16 cellular contexts compared by ENCODE assay signal in genomic region chr20:15700147-15700765, GRCh38.
DNase-seq lines count a peak whose midpoint lies in the region; ATAC-seq and TF ChIP-seq lines count a peak whose summit lies in the region.
"Had no signal": no experiment of that assay in that cellular context is flagged by ENCODE, and none has a peak within 500 bp of the region (broad histone marks: within the 10 kb centered on the region; RNA-seq: fewer than 3 reads in every experiment).

No MANE protein-coding gene starts in this region.

- peaks cover 0 to 21% (median 0%) of the 10 kb centered on the region in 3 donors for H3K4me1 ChIP-seq in esophagus squamous epithelium

- intact Hi-C loops in esophagus squamous epithelium (cut with DNase I) (no loop called here), left ventricle myocardium superior (cut with micrococcal nuclease) (no loop called here)

- H3K27ac ChIP-seq in RWPE1 = peak overlapping the region; percentile 81
- H3K27ac ChIP-seq in esophagus squamous epithelium = peak overlapping the region in 3 of 4 donors; percentile 28 to 46 (median 36)

- POLR2A ChIA-PET in RWPE1 (lab: Yijun Ruan, JAX; ENCODE audit: low non-redundant PET) = no interaction called here

- no peak for TF ChIP-seq POLR2A in esophagus squamous epithelium (IDR thresholded peaks at IDR 0.05)

- DNase-seq in GM03348 (ENCODE audit: low spot score) (peak; percentile 8), RWPE1 (ENCODE audit: low spot score) (peak; percentile 23), esophagus squamous epithelium (lab: John Stamatoyannopoulos, UW) (no peak), retina (peak; percentile 11), NOMO-1 treated with DMSO at 0.1 percent for 48 hours (lab: John Stamatoyannopoulos, UW; ENCODE audit: unreplicated experiment) (no peak), NCI-H187 (lab: John Stamatoyannopoulos, UW) (no peak), KG1 (lab: John Stamatoyannopoulos, UW) (no peak), left ventricle myocardium superior (no peak)
- DNase-seq: activated CD4-positive, alpha-beta T cell treated with anti-CD3 and anti-CD28 coated beads, Interleukin-2, amount 50 U/mL, for 1 hour; activated T-cell treated with anti-CD3 and anti-CD28 coated beads for 4 hours; Calu3; GF-D8; left colon; NCI-H1105 treated with DMSO at 0.1 percent for 48 hours; stimulated activated CD4-positive, alpha-beta T cell treated with anti-CD3 and anti-CD28 coated beads, Interleukin-4, amount 100 ng/mL, for 4 hours had no signal

- no peak for TF ChIP-seq CTCF in RWPE1 (conservative IDR thresholded peaks at IDR 0.05; ENCODE audit: low read depth)
- TF ChIP-seq CTCF in esophagus squamous epithelium (IDR thresholded peaks at IDR 0.05) = no peak

- ATAC-seq in left ventricle myocardium superior = no peak
- ATAC-seq: K562, left colon had no signal

- H3K4me3 ChIP-seq in esophagus squamous epithelium = peak overlapping the region; percentile 8 to 55 (median 30)
- H3K4me3 ChIP-seq: K562 had no signal

- H3K36me3 ChIP-seq in esophagus squamous epithelium = no peaks in the 10 kb centered on the region

- H3K9me3 ChIP-seq in esophagus squamous epithelium = no peaks in the 10 kb centered on the region

- H3K27me3 ChIP-seq in esophagus squamous epithelium = no peaks in the 10 kb centered on the region

- CTCF ChIA-PET in RWPE1 (lab: Yijun Ruan, JAX) = interaction anchor here (0.5 to 0.6 kb wide), 4 partner anchors 13 to 1085 kb away, joined by 3 to 7 read pairs (median 3); no protein-coding TSS in a partner anchor

- 37% methylated on average over 12 to 13 of the region's 16 CpGs for WGBS in esophagus squamous epithelium, 2 donors

Comparison
In these comparisons a context has a peak if more than half of its experiments do, and no peak if none do; other contexts are left out.
1. DNase-seq: peak in GM03348 (single experiment), RWPE1 (single experiment) and retina (single experiment); none in esophagus squamous epithelium (single experiment), NOMO-1 treated with DMSO at 0.1 percent for 48 hours (single experiment), NCI-H187 (0 of 2), KG1 (single experiment) and left ventricle myocardium superior (single experiment).